32 cellular contexts compared by ENCODE assay signal in the genomic region with DNA sequence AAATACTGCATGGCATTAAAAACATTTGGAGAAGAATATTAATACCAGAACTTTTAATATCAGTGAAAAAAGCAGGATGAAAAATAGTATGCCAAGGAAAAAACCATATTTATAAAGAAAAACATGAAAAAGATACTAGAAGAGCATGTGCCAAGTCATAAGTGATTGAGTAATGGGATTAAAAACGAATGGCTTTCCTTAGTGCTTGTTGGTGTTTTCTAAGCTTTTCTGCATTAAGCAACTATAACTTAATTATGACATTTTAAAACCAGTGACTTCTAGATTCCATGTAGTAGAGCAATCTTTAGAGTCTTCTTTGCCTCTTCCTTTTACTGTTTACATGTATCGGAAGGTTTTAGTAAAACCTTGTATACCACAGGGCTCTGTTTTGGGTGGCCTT.
"Had no signal": no experiment of that assay in that cellular context is flagged by ENCODE, and none has a peak within 500 bp of the region (broad histone marks: within the 10 kb centered on the region; RNA-seq: fewer than 3 reads in every experiment).

No MANE protein-coding gene starts in this region.

- H3K27ac Mint-ChIP-seq: activated CD4-positive, alpha-beta memory T cell treated with anti-CD3 and anti-CD28 coated beads, Interleukin-2, amount 10 ng/mL, durations not matched to agents 7 days and 5 days; activated naive CD4-positive, alpha-beta T cell treated with anti-CD3 and anti-CD28 coated beads, Interleukin-2, amount 50 U/mL, for 24 hours; activated naive CD8-positive, alpha-beta T cell treated with anti-CD3 and anti-CD28 coated beads, Interleukin-2, amount 10 ng/mL, durations not matched to agents 7 days and 5 days; activated T-cell treated with anti-CD3 and anti-CD28 coated beads, Interleukin-2, amount 50 U/mL, for 72 hours; activated T-helper 17 cell treated with anti-CD3 and anti-CD28 coated beads, Interleukin-2, amount 50 U/mL, for 72 hours had no signal

- H3K4me1 ChIP-seq: ascending aorta, SJSA1 had no signal

- H3K4me3 Mint-ChIP-seq: activated CD4-positive, alpha-beta memory T cell treated with anti-CD3 and anti-CD28 coated beads, Interleukin-2, amount 10 ng/mL, durations not matched to agents 7 days and 5 days; activated naive CD4-positive, alpha-beta T cell treated with anti-CD3 and anti-CD28 coated beads, Interleukin-2, amount 50 U/mL, for 24 hours; activated naive CD8-positive, alpha-beta T cell treated with anti-CD3 and anti-CD28 coated beads, Interleukin-2, amount 10 ng/mL, durations not matched to agents 7 days and 5 days; activated T-cell treated with anti-CD3 and anti-CD28 coated beads, Interleukin-2, amount 50 U/mL, for 72 hours; activated T-helper 17 cell treated with anti-CD3 and anti-CD28 coated beads, Interleukin-2, amount 50 U/mL, for 72 hours had no signal

- H3K27me3 ChIP-seq: ascending aorta, SJSA1 had no signal

- H3K9me3 Mint-ChIP-seq: activated CD4-positive, alpha-beta memory T cell treated with anti-CD3 and anti-CD28 coated beads, Interleukin-2, amount 10 ng/mL, durations not matched to agents 7 days and 5 days; activated naive CD4-positive, alpha-beta T cell treated with anti-CD3 and anti-CD28 coated beads, Interleukin-2, amount 50 U/mL, for 24 hours; activated naive CD8-positive, alpha-beta T cell treated with anti-CD3 and anti-CD28 coated beads, Interleukin-2, amount 10 ng/mL, durations not matched to agents 7 days and 5 days; activated T-cell treated with anti-CD3 and anti-CD28 coated beads, Interleukin-2, amount 50 U/mL, for 72 hours; activated T-helper 17 cell treated with anti-CD3 and anti-CD28 coated beads, Interleukin-2, amount 50 U/mL, for 72 hours had no signal

- DNase-seq: activated CD4-positive, alpha-beta memory T cell treated with anti-CD3 and anti-CD28 coated beads, Interleukin-2, amount 10 ng/mL, durations not matched to agents 7 days and 5 days; activated CD4-positive, alpha-beta T cell treated with anti-CD3 and anti-CD28 coated beads for 1 hour; activated CD4-positive, alpha-beta T cell treated with anti-CD3 and anti-CD28 coated beads for 48 hours; activated CD4-positive, CD25-positive, alpha-beta regulatory T cell; activated CD8-positive, alpha-beta memory T cell treated with anti-CD3 and anti-CD28 coated beads for 24 hours; activated effector memory CD4-positive, alpha-beta T cell treated with anti-CD3 and anti-CD28 coated beads, Interleukin-2, amount 50 U/mL, for 16 hours; activated naive CD4-positive, alpha-beta T cell; activated naive CD8-positive, alpha-beta T cell treated with anti-CD3 and anti-CD28 coated beads, Interleukin-2, amount 10 ng/mL, durations not matched to agents 7 days and 5 days; activated T-cell treated with anti-CD3 and anti-CD28 coated beads, Interleukin-2, amount 50 U/mL, for 1 hour; activated T-cell treated with anti-CD3 and anti-CD28 coated beads, Interleukin-2, amount 50 U/mL, for 72 hours; amygdala; MM.1S; MV-4-11; NCI-H1092; NCI-H1436 treated with DMSO at 0.1 percent for 48 hours; NCI-H1694 treated with DMSO at 0.1 percent for 48 hours; NCI-H2029; NCI-H2171; NCI-H510A treated with DMSO at 0.1 percent for 48 hours; NCI-H526 treated with DMSO at 0.1 percent for 48 hours; NCI-H774; SHP77; SW 1271; T-helper 1 cell; T-helper 2 cell; T-helper 9 cell; WERI-Rb-1 had no signal

- ATAC-seq: activated T-cell treated with anti-CD3 and anti-CD28 coated beads, Interleukin-2, amount 50 U/mL, for 72 hours; activated T-helper 17 cell treated with anti-CD3 and anti-CD28 coated beads, Interleukin-2, amount 50 U/mL, for 72 hours had no signal

- H3K4me3 ChIP-seq: ascending aorta, SJSA1 had no signal

- H3K36me3 ChIP-seq: ascending aorta, SJSA1, WERI-Rb-1 had no signal

- H3K36me3 Mint-ChIP-seq: activated naive CD4-positive, alpha-beta T cell treated with anti-CD3 and anti-CD28 coated beads, Interleukin-2, amount 50 U/mL, for 24 hours; activated naive CD8-positive, alpha-beta T cell treated with anti-CD3 and anti-CD28 coated beads, Interleukin-2, amount 10 ng/mL, durations not matched to agents 7 days and 5 days had no signal

- H3K9ac ChIP-seq: KMS-11 had no signal

- H3K4me2 ChIP-seq: KMS-11 had no signal

- H3K27ac ChIP-seq: ascending aorta, KMS-11, SJSA1, WERI-Rb-1 had no signal

- H3K9me3 ChIP-seq: ascending aorta, SJSA1 had no signal

- H3K27me3 Mint-ChIP-seq: activated naive CD4-positive, alpha-beta T cell treated with anti-CD3 and anti-CD28 coated beads, Interleukin-2, amount 50 U/mL, for 24 hours; activated T-helper 17 cell treated with anti-CD3 and anti-CD28 coated beads, Interleukin-2, amount 50 U/mL, for 72 hours had no signal

- H3K4me1 Mint-ChIP-seq: activated CD4-positive, alpha-beta memory T cell treated with anti-CD3 and anti-CD28 coated beads, Interleukin-2, amount 10 ng/mL, durations not matched to agents 7 days and 5 days; activated naive CD4-positive, alpha-beta T cell treated with anti-CD3 and anti-CD28 coated beads, Interleukin-2, amount 50 U/mL, for 24 hours had no signal
